ENCODE assay signal across 20 cellular contexts in the genomic region with DNA sequence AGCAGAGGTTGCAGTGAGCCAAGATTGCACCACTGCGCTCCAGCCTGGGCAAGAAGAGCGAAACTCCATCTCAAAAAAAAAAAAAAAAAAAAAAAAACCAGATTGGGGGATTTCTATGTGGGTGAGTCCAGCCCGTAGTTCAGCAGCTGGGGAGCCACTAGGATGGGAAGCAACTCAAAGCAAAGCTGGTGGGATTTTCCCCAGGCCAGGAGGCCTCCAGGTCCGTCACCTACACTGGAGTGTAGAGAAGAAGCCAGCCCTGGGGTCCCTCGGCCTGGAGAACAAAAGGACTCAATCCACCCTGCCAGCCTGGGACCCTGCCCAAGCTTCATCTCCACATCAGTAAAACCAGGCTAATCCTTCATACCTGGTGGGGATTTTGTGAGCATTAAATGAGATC.
DNase-seq lines count a peak whose midpoint lies in the region; ATAC-seq and TF ChIP-seq lines count a peak whose summit lies in the region.
"Had no signal": no experiment of that assay in that cellular context is flagged by ENCODE, and none has a peak within 500 bp of the region (broad histone marks: within the 10 kb centered on the region; RNA-seq: fewer than 3 reads in every experiment).

No MANE protein-coding gene starts in this region.

- H4K91ac ChIP-seq in H9 (ENCODE audit: insufficient read length, low read depth, low read length): no peak overlapping the region

- intact Hi-C loops in sciatic nerve (cut with DNase I): no loop called here
- intact Hi-C loops in head of caudate nucleus (cut with DNase I): no loop called here

- H3T11ph ChIP-seq in H9 (ENCODE audit: low read length): no peak overlapping the region

- H3K4me3 ChIP-seq in GM12865 (ENCODE audit: low read depth, low read length): no peak overlapping the region
- H3K4me3 ChIP-seq: A549; BLaER1 treated with 17β-estradiol and CSF1 and Interleukin-3, amounts not matched to agents 10 nM and 100 nM had no signal

- H2BK20ac ChIP-seq in H9 (ENCODE audit: low read depth, low read length, poor library complexity, severe bottlenecking): no peak overlapping the region

- H3K18ac ChIP-seq in H9 (ENCODE audit: insufficient read length, low read depth, low read length): peak overlapping the region; percentile 72

- no peak overlapping the region for H4K8ac ChIP-seq in H9 (replicated peaks; ENCODE audit: insufficient read length, low read depth, low read length)

- H3K9me3 Mint-ChIP-seq in H9 (peaks cover 3 to 5% of the 10 kb centered on the region in 2 experiments; a peak in 2 of 5 replicates), progenitor cell of endocrine pancreas (ENCODE audit: low read depth) (no peaks in the 10 kb centered on the region)
- H3K9me3 Mint-ChIP-seq in stimulated activated naive B cell treated with anti-CD40 and anti-IgM and Interleukin-4, amounts not matched to agents 10 μg/mL and 1 μg/mL and 100 μg/mL, for 72 hours: peaks cover 0 to 2% of the 10 kb centered on the region in 2 donors
- H3K9me3 Mint-ChIP-seq in activated T-cell treated with anti-CD3 and anti-CD28 coated beads, Interleukin-2, amount 50 U/mL, for 72 hours: no peaks in the 10 kb centered on the region
- H3K9me3 Mint-ChIP-seq: CD4-positive, alpha-beta T cell; CD8-positive, alpha-beta memory T cell had no signal

- H3K4me1 ChIP-seq in H9 (ENCODE audit: insufficient read depth, low read length): peaks cover 12% of the 10 kb centered on the region
- H3K4me1 ChIP-seq: BE2C had no signal

- no peak overlapping the region for H4K5ac ChIP-seq in H9 (ENCODE audit: insufficient read length, low read depth, low read length)

- no peak for ATAC-seq in sciatic nerve
- ATAC-seq in stimulated activated naive B cell treated with anti-CD40 and anti-IgM and Interleukin-4, amounts not matched to agents 10 μg/mL and 1 μg/mL and 100 μg/mL, for 72 hours (replicated peaks): peak in 1 of 2 donors; percentile 50
- no peak for ATAC-seq in activated T-cell treated with anti-CD3 and anti-CD28 coated beads, Interleukin-2, amount 50 U/mL, for 72 hours (replicated peaks in 1 of 2)
- ATAC-seq: A549 had no signal

- H3K23me2 ChIP-seq in H9 (ENCODE audit: insufficient read length, low read depth, low read length, poor library complexity, severe bottlenecking): no peaks in the 10 kb centered on the region

- WGBS in H9 (ENCODE audit: extremely low coverage, insufficient read length, low lambda C conversion rate): no CpG with 5 or more reads among the region's 5 CpGs

- no peak overlapping the region for H3K23ac ChIP-seq in H9 (ENCODE audit: insufficient read length, low read depth, low read length)

- no peak overlapping the region for H2BK5ac ChIP-seq in H9 (ENCODE audit: insufficient read length, low read length)

- H3K27ac Mint-ChIP-seq in H9 (no peak overlapping the region), progenitor cell of endocrine pancreas (no peak overlapping the region)
- H3K27ac Mint-ChIP-seq in stimulated activated naive B cell treated with anti-CD40 and anti-IgM and Interleukin-4, amounts not matched to agents 10 μg/mL and 1 μg/mL and 100 μg/mL, for 72 hours: peak overlapping the region; percentile 76
- H3K27ac Mint-ChIP-seq in activated T-cell treated with anti-CD3 and anti-CD28 coated beads, Interleukin-2, amount 50 U/mL, for 72 hours: no peak overlapping the region
- H3K27ac Mint-ChIP-seq: CD14-positive monocyte; CD4-positive, alpha-beta T cell; CD8-positive, alpha-beta memory T cell had no signal

- no peak overlapping the region for H2BK120ac ChIP-seq in H9 (ENCODE audit: low read depth, low read length, poor library complexity, severe bottlenecking)

- no peak overlapping the region for H3K27ac ChIP-seq in H9 (ENCODE audit: insufficient read length, low read depth, low read length)
- H3K27ac ChIP-seq: A549; BLaER1 treated with 17β-estradiol and CSF1 and Interleukin-3, amounts not matched to agents 10 nM and 100 nM had no signal

- H3K4me1 Mint-ChIP-seq in H9 (peaks cover 40 to 44% of the 10 kb centered on the region in 2 experiments), progenitor cell of endocrine pancreas (ENCODE audit: low read depth) (peaks cover 18% of the 10 kb centered on the region)
- H3K4me1 Mint-ChIP-seq in stimulated activated naive B cell treated with anti-CD40 and anti-IgM and Interleukin-4, amounts not matched to agents 10 μg/mL and 1 μg/mL and 100 μg/mL, for 72 hours: peaks cover 11 to 16% of the 10 kb centered on the region in 2 donors
- peaks cover 7% of the 10 kb centered on the region for H3K4me1 Mint-ChIP-seq in activated T-cell treated with anti-CD3 and anti-CD28 coated beads, Interleukin-2, amount 50 U/mL, for 72 hours (ENCODE audit: low read depth)
- H3K4me1 Mint-ChIP-seq: CD8-positive, alpha-beta memory T cell had no signal

- no peaks in the 10 kb centered on the region for H3K9me3 ChIP-seq in H9 (ENCODE audit: control insufficient read depth, low read depth, low read length)
- H3K9me3 ChIP-seq: BE2C had no signal

- DNase-seq in GM12865 (ENCODE audit: low read depth) (peak; percentile 36), H9 (no peak), sciatic nerve (ENCODE audit: low spot score) (peak; percentile 28), head of caudate nucleus (no peak), progenitor cell of endocrine pancreas (ENCODE audit: low spot score, unreplicated experiment) (no peak)
- no peak for DNase-seq in stimulated activated naive B cell treated with anti-CD40 and anti-IgM and Interleukin-4, amounts not matched to agents 10 μg/mL and 1 μg/mL and 100 μg/mL, for 72 hours
- no peak for DNase-seq in activated T-cell treated with anti-CD3 and anti-CD28 coated beads, Interleukin-2, amount 50 U/mL, for 72 hours
- DNase-seq: 8988T; ACHN; AML-193; BE2C; CD4-positive, alpha-beta T cell; CD8-positive, alpha-beta memory T cell; DMS 273 treated with DMSO at 0.1 percent for 48 hours; DMS79 treated with DMSO at 0.1 percent for 48 hours; GF-D8; GOT3 had no signal

- no peak overlapping the region for H2BK15ac ChIP-seq in H9 (ENCODE audit: low read depth, low read length)

- H3K4me2 ChIP-seq in H9 (ENCODE audit: insufficient read depth, insufficient read length, low read length): no peak overlapping the region
- H3K4me2 ChIP-seq: A549 had no signal

- H3K56ac ChIP-seq in H9 (ENCODE audit: insufficient read length, low read depth, low read length): no peak overlapping the region

- no peaks in the 10 kb centered on the region for H3K27me3 ChIP-seq in H9 (ENCODE audit: insufficient read depth, low read length)

- H2BK12ac ChIP-seq in H9 (ENCODE audit: insufficient read length, low read depth, low read length): no peak overlapping the region

- H2AK5ac ChIP-seq in H9 (ENCODE audit: insufficient read length, low read length): no peak overlapping the region

- H3K4me3 Mint-ChIP-seq in H9 (no peak overlapping the region), progenitor cell of endocrine pancreas (ENCODE audit: low read depth) (no peak overlapping the region)
- H3K4me3 Mint-ChIP-seq in stimulated activated naive B cell treated with anti-CD40 and anti-IgM and Interleukin-4, amounts not matched to agents 10 μg/mL and 1 μg/mL and 100 μg/mL, for 72 hours: no peak overlapping the region
- no peak overlapping the region for H3K4me3 Mint-ChIP-seq in activated T-cell treated with anti-CD3 and anti-CD28 coated beads, Interleukin-2, amount 50 U/mL, for 72 hours
- H3K4me3 Mint-ChIP-seq: CD14-positive monocyte; CD4-positive, alpha-beta T cell; CD8-positive, alpha-beta memory T cell had no signal

- H4K20me1 ChIP-seq in H9 (ENCODE audit: control insufficient read depth, insufficient read depth, insufficient read length): no peaks in the 10 kb centered on the region
- H4K20me1 ChIP-seq: BLaER1 treated with 17β-estradiol and CSF1 and Interleukin-3, amounts not matched to agents 10 nM and 100 nM had no signal

- H3K14ac ChIP-seq in H9 (ENCODE audit: insufficient read depth, low read length): no peak overlapping the region

- H3K4ac ChIP-seq in H9 (ENCODE audit: low read depth, low read length): no peak overlapping the region

- no peaks in the 10 kb centered on the region for H3K79me2 ChIP-seq in H9 (ENCODE audit: insufficient read depth, low read length)

- no peaks in the 10 kb centered on the region for H3K79me1 ChIP-seq in H9 (ENCODE audit: insufficient read depth, low read depth, low read length, poor library complexity, severe bottlenecking)

- H2AFZ ChIP-seq in H9 (ENCODE audit: low read length): no peak overlapping the region

- TF ChIP-seq CTCF in GM12865 (IDR thresholded peaks at IDR 0.05; ENCODE audit: insufficient read depth, low read depth, low read length, missing control alignments): no peak
- no peak for TF ChIP-seq CTCF in H9 (conservative IDR thresholded peaks at IDR 0.05)
- no peak for TF ChIP-seq CTCF in progenitor cell of endocrine pancreas (IDR thresholded peaks at IDR 0.05; ENCODE audit: unreplicated experiment)

- H3K9ac ChIP-seq in H9 (ENCODE audit: extremely low read depth, insufficient read length, low read length): no peak overlapping the region
- H3K9ac ChIP-seq: BLaER1 treated with 17β-estradiol and CSF1 and Interleukin-3, amounts not matched to agents 10 nM and 100 nM had no signal

- 0 out of 7 replicates have a peak, but pooled peaks cover 0 to 2% (median 0%) of the 10 kb centered on the region in 3 experiments for H3K36me3 Mint-ChIP-seq in H9 (ENCODE audit: insufficient read depth in 1 of 3, low read depth in 3 of 3)
- H3K36me3 Mint-ChIP-seq in stimulated activated naive B cell treated with anti-CD40 and anti-IgM and Interleukin-4, amounts not matched to agents 10 μg/mL and 1 μg/mL and 100 μg/mL, for 72 hours: peaks cover 3 to 4% of the 10 kb centered on the region in 2 donors
- H3K36me3 Mint-ChIP-seq in activated T-cell treated with anti-CD3 and anti-CD28 coated beads, Interleukin-2, amount 50 U/mL, for 72 hours (ENCODE audit: insufficient read depth in 2 of 2): peaks cover 0 to 2% of the 10 kb centered on the region in 2 donors
- no peaks in the 10 kb centered on the region for H3K36me3 Mint-ChIP-seq in progenitor cell of endocrine pancreas (ENCODE audit: insufficient read depth)
- H3K36me3 Mint-ChIP-seq: CD14-positive monocyte; CD8-positive, alpha-beta memory T cell had no signal

- peaks cover 12% of the 10 kb centered on the region for H3K27me3 Mint-ChIP-seq in H9 (ENCODE audit: low read depth)
- H3K27me3 Mint-ChIP-seq in stimulated activated naive B cell treated with anti-CD40 and anti-IgM and Interleukin-4, amounts not matched to agents 10 μg/mL and 1 μg/mL and 100 μg/mL, for 72 hours: peaks cover 51 to 62% of the 10 kb centered on the region in 2 donors
- peaks cover 45% of the 10 kb centered on the region for H3K27me3 Mint-ChIP-seq in activated T-cell treated with anti-CD3 and anti-CD28 coated beads, Interleukin-2, amount 50 U/mL, for 72 hours (ENCODE audit: low read depth)
- peaks cover 28% of the 10 kb centered on the region for H3K27me3 Mint-ChIP-seq in progenitor cell of endocrine pancreas

Comparison
In these comparisons a context has a peak if more than half of its experiments do, and no peak if none do; other contexts are left out.
1. DNase-seq: peak in GM12865 (single experiment) and sciatic nerve (single experiment); none in H9 (single experiment), stimulated activated naive B cell treated with anti-CD40 and anti-IgM and Interleukin-4, amounts not matched to agents 10 μg/mL and 1 μg/mL and 100 μg/mL, for 72 hours (single experiment), activated T-cell treated with anti-CD3 and anti-CD28 coated beads, Interleukin-2, amount 50 U/mL, for 72 hours (0 of 2), head of caudate nucleus (0 of 42) and progenitor cell of endocrine pancreas (single experiment).